ENCODE assay signal across 11 cellular contexts in the genomic region with DNA sequence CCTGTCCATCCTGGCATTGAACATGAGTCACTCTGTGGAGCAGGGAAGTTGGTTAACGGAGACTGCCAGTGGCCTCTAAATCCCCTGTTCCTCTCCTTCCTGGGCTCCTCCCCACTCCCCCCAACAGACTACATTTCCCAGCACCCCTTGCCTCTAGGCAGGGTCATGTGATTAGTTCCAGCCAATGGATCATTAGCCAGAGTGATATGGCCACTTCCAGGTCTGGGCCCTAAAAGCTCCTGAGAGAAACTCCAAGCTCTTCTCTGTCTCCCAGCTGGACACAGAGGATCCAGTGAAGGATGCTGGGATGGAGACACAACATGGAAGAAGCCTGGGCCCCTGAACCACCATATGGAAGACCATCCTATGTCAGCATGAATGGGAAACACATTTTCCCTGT. TPM values are rescaled to one million over a fixed set of nuclear protein-coding genes. Genes with fewer than 3 reads are reported as not detected.
A peak's percentile ranks its signal among the peaks of the same experiment; 100 is the strongest.
DNase-seq lines count a peak whose midpoint lies in the region; ATAC-seq and TF ChIP-seq lines count a peak whose summit lies in the region.
"Had no signal": no experiment of that assay in that cellular context is flagged by ENCODE, and none has a peak within 500 bp of the region (broad histone marks: within the 10 kb centered on the region; RNA-seq: fewer than 3 reads in every experiment).

No MANE protein-coding gene starts in this region.

- H3K23me2 ChIP-seq in H9 (ENCODE audit: insufficient read length, low read depth, low read length, poor library complexity, severe bottlenecking) = no peaks in the 10 kb centered on the region

- no peak overlapping the region for H2AK5ac ChIP-seq in H9 (ENCODE audit: insufficient read length, low read length)

- no peak overlapping the region for H4K5ac ChIP-seq in H9 (ENCODE audit: insufficient read length, low read depth, low read length)

- no peak overlapping the region for H3K4ac ChIP-seq in H9 (ENCODE audit: low read depth, low read length)

- peaks cover 12 to 23% of the 10 kb centered on the region in 2 experiments for H3K4me1 Mint-ChIP-seq in H9

- no peak overlapping the region for H2BK5ac ChIP-seq in H9 (ENCODE audit: insufficient read length, low read length)

- no peak overlapping the region for H2BK20ac ChIP-seq in H9 (ENCODE audit: low read depth, low read length, poor library complexity, severe bottlenecking)

- H3T11ph ChIP-seq in H9 (ENCODE audit: low read length) = no peak overlapping the region

- H3K27ac Mint-ChIP-seq in H9 = no peak overlapping the region

- no peak for TF ChIP-seq CTCF in H9 (conservative IDR thresholded peaks at IDR 0.05)

- no peaks in the 10 kb centered on the region for H3K79me1 ChIP-seq in H9 (ENCODE audit: insufficient read depth, low read depth, low read length, poor library complexity, severe bottlenecking)

- H3K9me3 ChIP-seq in H9 (ENCODE audit: control insufficient read depth, low read depth, low read length) = no peaks in the 10 kb centered on the region

- peaks cover 1% of the 10 kb centered on the region for H3K27me3 Mint-ChIP-seq in H9 (ENCODE audit: low read depth)

- no peak overlapping the region for H3K56ac ChIP-seq in H9 (ENCODE audit: insufficient read length, low read depth, low read length)

- no peak overlapping the region for H3K14ac ChIP-seq in H9 (ENCODE audit: insufficient read depth, low read length)

- no peak overlapping the region for H3K9ac ChIP-seq in H9 (ENCODE audit: extremely low read depth, insufficient read length, low read length)

- H2BK12ac ChIP-seq in H9 (ENCODE audit: insufficient read length, low read depth, low read length) = no peak overlapping the region

- no CpG with 5 or more reads among the region's 1 CpG for WGBS in H9 (ENCODE audit: extremely low coverage, insufficient read length, low lambda C conversion rate)

- no peaks in the 10 kb centered on the region for H3K79me2 ChIP-seq in H9 (ENCODE audit: insufficient read depth, low read length)

- no peak overlapping the region for H2BK120ac ChIP-seq in H9 (ENCODE audit: low read depth, low read length, poor library complexity, severe bottlenecking)

- H3K4me1 ChIP-seq in H9 (ENCODE audit: insufficient read depth, low read length) = no peaks in the 10 kb centered on the region; the same call in 1 of the 2 replicates

- H3K23ac ChIP-seq in H9 (ENCODE audit: insufficient read length, low read depth, low read length) = no peak overlapping the region

- H3K18ac ChIP-seq in H9 (ENCODE audit: insufficient read length, low read depth, low read length) = no peak overlapping the region

- H3K9me3 Mint-ChIP-seq in H9 = peaks cover 2 to 3% of the 10 kb centered on the region in 2 experiments; a peak in 3 of 5 replicates

- H4K91ac ChIP-seq in H9 (ENCODE audit: insufficient read length, low read depth, low read length) = no peak overlapping the region

- H3K27me3 ChIP-seq in H9 (ENCODE audit: insufficient read depth, low read length) = no peaks in the 10 kb centered on the region

- no peaks in the 10 kb centered on the region for H4K20me1 ChIP-seq in H9 (ENCODE audit: control insufficient read depth, insufficient read depth, insufficient read length)

- no peak overlapping the region for H3K4me2 ChIP-seq in H9 (ENCODE audit: insufficient read depth, insufficient read length, low read length)

- in situ Hi-C loops in SK-MEL-5 (cut with HindIII; ENCODE audit: low pct_unique_long_range_greater_than_20kb, low sequenced_read_pairs) = no loop called here

- no peak overlapping the region for H4K8ac ChIP-seq in H9 (replicated peaks; ENCODE audit: insufficient read length, low read depth, low read length)

- H2BK15ac ChIP-seq in H9 (ENCODE audit: low read depth, low read length) = no peak overlapping the region

- H3K36me3 Mint-ChIP-seq in H9 (ENCODE audit: insufficient read depth in 1 of 3, low read depth in 3 of 3) = peaks cover 0 to 7% (median 0%) of the 10 kb centered on the region in 3 experiments; a peak in 1 of 7 replicates

- H2AFZ ChIP-seq in H9 (ENCODE audit: low read length) = no peak overlapping the region

- no peak overlapping the region for H3K27ac ChIP-seq in H9 (ENCODE audit: insufficient read length, low read depth, low read length)

- H3K4me3 Mint-ChIP-seq in H9 = no peak overlapping the region

- peak; percentile 53 for DNase-seq in Daoy (ENCODE audit: low read depth)
- DNase-seq in H9 = peak; percentile 58
- peak; percentile 52 for DNase-seq in SK-MEL-5 (ENCODE audit: low read depth, low spot score)
- DNase-seq in iPS DF 4.7 (ENCODE audit: extremely low read depth, low spot score) = peak; percentile 33
- no peak for DNase-seq in activated CD4-positive, alpha-beta T cell treated with anti-CD3 and anti-CD28 coated beads, Interleukin-2, amount 50 U/mL, for 48 hours
- DNase-seq in central memory CD4-positive, alpha-beta T cell = no peak
- DNase-seq: hypothalamus, PC-3 had no signal

- no peak for ATAC-seq in GM21529 (IDR thresholded peaks at IDR 0.05; ENCODE audit: unreplicated experiment)
- no peak for ATAC-seq in GM21576 (IDR thresholded peaks at IDR 0.05; ENCODE audit: unreplicated experiment)
- ATAC-seq: PC-3 had no signal

RNA-seq across cellular contexts. Expression of gene RFLNA, which starts 54.4 kb away (rescaled TPM):
- total RNA-seq in Daoy (2014; rRNA removed; shearing (Covaris generic)) = 63.9 and 65.9 TPM in 2 replicates
- total RNA-seq in H9 (2021) = 9.7 and 10.6 TPM in 2 replicates
- not detected in 2 replicates for total RNA-seq in SK-MEL-5 (2014; rRNA removed; shearing (Covaris generic))
- not detected in 2 replicates for polyA plus RNA-seq in SK-MEL-5 (2015; cell fraction: cytosol; rRNA removed)
- polyA plus RNA-seq in SK-MEL-5 (2015; cell fraction: nucleus; rRNA removed) = not detected in 2 replicates
- total RNA-seq: cardiac septum, PC-3 had no signal

Comparison
In these comparisons a context has a peak if more than half of its experiments do, and no peak if none do; other contexts are left out.
1. DNase-seq: peak in Daoy (single experiment), H9 (single experiment), SK-MEL-5 (single experiment) and iPS DF 4.7 (single experiment); none in activated CD4-positive, alpha-beta T cell treated with anti-CD3 and anti-CD28 coated beads, Interleukin-2, amount 50 U/mL, for 48 hours (0 of 2) and central memory CD4-positive, alpha-beta T cell (single experiment).